1 cellular context compared by ENCODE assay signal in the genomic region with DNA sequence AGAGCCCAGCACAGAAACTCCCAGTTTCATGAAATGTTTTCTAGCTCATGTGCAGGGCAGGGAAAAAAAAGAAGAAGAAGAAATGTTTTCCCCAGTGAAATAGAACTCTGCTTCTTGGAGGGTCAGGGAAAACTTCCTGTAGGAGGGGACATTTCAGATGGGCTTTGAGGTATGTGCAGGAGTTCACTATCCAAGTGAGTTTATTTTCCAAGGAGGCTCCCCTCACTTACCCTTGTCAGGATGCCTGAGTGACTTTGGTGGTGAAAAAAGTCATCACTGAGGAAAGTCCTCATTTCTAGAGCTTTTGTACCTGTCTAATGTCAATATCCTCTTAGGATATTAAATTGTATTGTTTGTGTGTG.
TF ChIP-seq lines count a peak whose summit lies in the region.

No MANE protein-coding gene starts in this region.

TF ChIP-seq in K562, 482 proteins besides CTCF, POLR2A, EP300 and RAD21:
- TF ChIP-seq ZNF644 (tag; IDR thresholded peaks at IDR 0.05; ENCODE audit: low read depth) = no peak
- TF ChIP-seq NRF1 (conservative IDR thresholded peaks at IDR 0.05 in 1 of 2, IDR thresholded peaks at IDR 0.05 in 1 of 2) = 0 out of 4 replicates have a peak, but pooled peaks of 1 of the 2 experiments have one; percentile 17
